8 cellular contexts compared by ENCODE assay signal in genomic region chrX:135295238-135295943, GRCh38. TPM values are rescaled to one million over a fixed set of nuclear protein-coding genes. Genes with fewer than 3 reads are reported as not detected.
A peak's percentile ranks its signal among the peaks of the same experiment; 100 is the strongest.
DNase-seq lines count a peak whose midpoint lies in the region; ATAC-seq and TF ChIP-seq lines count a peak whose summit lies in the region.

No MANE protein-coding gene starts in this region.

- H3K27ac ChIP-seq in suprapubic skin, result no peak overlapping the region

- TF ChIP-seq CTCF in fibroblast of villous mesenchyme (IDR thresholded peaks at IDR 0.05; ENCODE audit: insufficient read depth, low read depth, low read length) (peak; percentile 32), suprapubic skin (IDR thresholded peaks at IDR 0.05) (no peak)

- 50% methylated on average over 26 of the region's 26 CpGs for WGBS in suprapubic skin

- DNase-seq in AG08396 (ENCODE audit: low spot score) (peak; percentile 16), fibroblast of villous mesenchyme (ENCODE audit: low read depth) (peak; percentile 25), occipital lobe (lab: John Stamatoyannopoulos, UW) (peak; percentile 4), suprapubic skin (ENCODE audit: low spot score in 2 of 2) (no peak), NCI-H2081 (lab: John Stamatoyannopoulos, UW) (no peak)
- peak; percentile 65 for DNase-seq in activated T-cell treated with anti-CD3 and anti-CD28 coated beads, Interleukin-2, amount 50 U/mL, for 1 hour

- no peaks in the 10 kb centered on the region for H3K9me3 ChIP-seq in suprapubic skin

- no peak for TF ChIP-seq EP300 in suprapubic skin (IDR thresholded peaks at IDR 0.05)

- ATAC-seq in GM19395 (IDR thresholded peaks at IDR 0.05; ENCODE audit: unreplicated experiment), result peak; percentile 100
- peak; percentile 92 for ATAC-seq in HG03565 (IDR thresholded peaks at IDR 0.05; ENCODE audit: unreplicated experiment)

- peaks cover 9% of the 10 kb centered on the region for H3K36me3 ChIP-seq in suprapubic skin

- TF ChIP-seq POLR2A in suprapubic skin (IDR thresholded peaks at IDR 0.05), result no peak

- no peaks in the 10 kb centered on the region for H3K4me1 ChIP-seq in suprapubic skin

- no peaks in the 10 kb centered on the region for H3K27me3 ChIP-seq in suprapubic skin

- peak overlapping the region; percentile 41 for H3K4me3 ChIP-seq in fibroblast of villous mesenchyme (ENCODE audit: low read depth, low read length)
- peak overlapping the region; percentile 18 for H3K4me3 ChIP-seq in suprapubic skin

RNA-seq across cellular contexts. Expression of gene ETDC, which starts 13.9 kb away (rescaled TPM):
- not detected in 2 replicates for total RNA-seq in fibroblast of villous mesenchyme
- total RNA-seq in occipital lobe, result not detected
- total RNA-seq in suprapubic skin, result not detected

RNA-seq across cellular contexts. Expression of gene ETDA, which starts 43.5 kb away (rescaled TPM):
- total RNA-seq in fibroblast of villous mesenchyme (not detected in 2 replicates), occipital lobe (not detected), suprapubic skin (not detected)

RNA-seq across cellular contexts. Expression of gene ZNF75D, which starts 48.5 kb away (rescaled TPM):
- 8.2 and 8.7 TPM in 2 replicates for total RNA-seq in fibroblast of villous mesenchyme
- 14.0 TPM for total RNA-seq in occipital lobe
- total RNA-seq in suprapubic skin, result 10 to 100 TPM in 1 of 4 donors, 1 to 10 TPM in 3; 2.5 to 15.4 (median 6.1) TPM

RNA-seq across cellular contexts. Expression of gene ZNF449, which starts 49.2 kb away (rescaled TPM):
- total RNA-seq in fibroblast of villous mesenchyme (10.8 and 11.3 TPM in 2 replicates), occipital lobe (17.9 TPM), suprapubic skin (10 to 100 TPM in 1 of 4 donors, 1 to 10 TPM in 3; 1.4 to 10.3 (median 3.3) TPM)

Comparison
In these comparisons a context has a peak if more than half of its experiments do, and no peak if none do; other contexts are left out.
1. DNase-seq: peak in AG08396 (single experiment), activated T-cell treated with anti-CD3 and anti-CD28 coated beads, Interleukin-2, amount 50 U/mL, for 1 hour (single experiment), fibroblast of villous mesenchyme (single experiment) and occipital lobe (single experiment); none in suprapubic skin (0 of 2) and NCI-H2081 (0 of 2).